8 cellular contexts compared by ENCODE assay signal in the genomic region with DNA sequence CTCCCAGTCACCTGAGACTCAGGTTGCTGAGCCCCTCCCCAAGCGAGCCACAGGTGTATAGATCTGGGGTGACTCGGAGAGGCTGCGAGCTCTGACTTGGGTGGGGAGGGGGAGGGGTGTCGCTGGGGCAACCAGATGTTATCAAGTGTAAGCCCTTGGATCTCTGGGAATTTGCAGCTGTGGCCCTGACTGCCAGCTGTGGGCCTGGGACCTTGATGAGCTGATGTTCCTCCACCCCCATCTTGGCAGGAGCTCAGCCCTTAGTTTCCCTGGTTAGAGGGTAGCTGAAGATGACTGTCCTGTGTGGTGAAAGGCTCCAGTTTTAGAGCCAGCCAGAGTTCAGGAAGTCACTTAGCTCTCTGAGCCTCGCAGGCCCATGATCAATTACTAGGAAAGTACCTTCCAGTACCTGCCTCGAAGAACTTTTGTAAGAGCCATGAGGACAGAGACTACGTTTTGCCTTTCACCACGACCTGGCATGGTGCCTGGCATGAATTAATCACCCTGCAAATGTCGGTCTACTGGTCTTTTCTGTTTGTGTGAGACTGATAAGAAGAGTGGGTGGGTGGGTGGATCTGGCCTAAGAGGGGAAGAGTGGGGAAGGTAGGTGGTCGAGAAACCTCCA. TPM values are rescaled to one million over a fixed set of nuclear protein-coding genes. Genes with fewer than 3 reads are reported as not detected.
DNase-seq lines count a peak whose midpoint lies in the region; ATAC-seq and TF ChIP-seq lines count a peak whose summit lies in the region.

No MANE protein-coding gene starts in this region.

- peak overlapping the region; percentile 95 for H3K9ac ChIP-seq in PC-3 (ENCODE audit: low read length)
- H3K9ac ChIP-seq in skeletal muscle satellite cell (ENCODE audit: low read depth, low read length) = no peak overlapping the region

- POLR2A ChIA-PET in PC-3 (lab: Charles Lee; ENCODE audit: unreplicated experiment) = no interaction called here

- CTCF ChIA-PET in PC-3 (lab: Charles Lee) = no interaction called here

- H3K4me3 ChIP-seq in PC-3 (ENCODE audit: low read length) (peak overlapping the region; percentile 64; the same call in 1 of the 2 replicates), skeletal muscle satellite cell (ENCODE audit: low read length) (no peak overlapping the region)

- H3K27me3 ChIP-seq in PC-3 (ENCODE audit: low read length) = no peaks in the 10 kb centered on the region
- H3K27me3 ChIP-seq in skeletal muscle satellite cell (ENCODE audit: control insufficient read depth, insufficient read depth, low read length) = no peaks in the 10 kb centered on the region

- TF ChIP-seq CTCF in PC-3 (conservative IDR thresholded peaks at IDR 0.05; ENCODE audit: low read depth, low read length) = no peak

- no TSS peak for BruUV-seq in PC-3 (replicated peaks; lab: Mats Ljungman, UMichigan)

- peaks cover 8% of the 10 kb centered on the region; the same call in 1 of the 2 replicates for H3K36me3 ChIP-seq in PC-3 (ENCODE audit: low read depth, low read length)
- no peaks in the 10 kb centered on the region for H3K36me3 ChIP-seq in skeletal muscle satellite cell (ENCODE audit: insufficient read depth, low read length)

- ATAC-seq in PC-3 = peak; percentile 18
- ATAC-seq in HG02678 (IDR thresholded peaks at IDR 0.05; ENCODE audit: unreplicated experiment) = no peak
- ATAC-seq in HG03139 (IDR thresholded peaks at IDR 0.05; ENCODE audit: unreplicated experiment) = no peak
- ATAC-seq in HG03432 (IDR thresholded peaks at IDR 0.05; ENCODE audit: unreplicated experiment) = no peak

- peaks cover 19% of the 10 kb centered on the region for H3F3A ChIP-seq in PC-3 (ENCODE audit: low read length, unreplicated experiment)

- H3K4me1 ChIP-seq in PC-3 (ENCODE audit: insufficient read depth, low read length) (peaks cover 60% of the 10 kb centered on the region), skeletal muscle satellite cell (ENCODE audit: control insufficient read depth, insufficient read depth, low read length) (peaks cover 24% of the 10 kb centered on the region)

- DNase-seq in DMS 273 (lab: John Stamatoyannopoulos, UW; ENCODE audit: unreplicated experiment) (peak; percentile 82), DMS 273 treated with DMSO at 0.1 percent for 48 hours (lab: John Stamatoyannopoulos, UW) (no peak), PC-3 (peak; percentile 95), erythroblast (lab: John Stamatoyannopoulos, UW) (peak; percentile 83 to 87)

- no peaks in the 10 kb centered on the region for H3K9me3 ChIP-seq in PC-3 (ENCODE audit: low read length)
- H3K9me3 ChIP-seq in skeletal muscle satellite cell (replicated peaks; ENCODE audit: low read length) = no peaks in the 10 kb centered on the region

- peaks cover 86% of the 10 kb centered on the region for H3K79me2 ChIP-seq in PC-3 (ENCODE audit: low read length)

- no peak overlapping the region for H2AFZ ChIP-seq in PC-3 (ENCODE audit: low read length)

- peak overlapping the region; percentile 97 for H3K4me2 ChIP-seq in PC-3 (ENCODE audit: low read length)
- peak overlapping the region; percentile 5 for H3K4me2 ChIP-seq in skeletal muscle satellite cell (ENCODE audit: low read length)

- no peaks in the 10 kb centered on the region for H4K20me1 ChIP-seq in PC-3 (ENCODE audit: low read length)

- peak overlapping the region; percentile 99 for H3K27ac ChIP-seq in PC-3 (ENCODE audit: low read length)

- peak; percentile 65 for TF ChIP-seq POLR2A in erythroblast (IDR thresholded peaks at IDR 0.05; ENCODE audit: low read length)

- H3K9me2 ChIP-seq in PC-3 (replicated peaks; ENCODE audit: low read length) = no peaks in the 10 kb centered on the region

- intact Hi-C loops in PC-3 (cut with micrococcal nuclease) = no loop called here

RNA-seq across cellular contexts. Expression of gene YARS1, which starts 55.8 kb away (rescaled TPM):
- 108 and 115 TPM in 2 replicates for total RNA-seq in PC-3 (2014; rRNA removed)
- 135 and 153 TPM in 2 replicates for total RNA-seq in skeletal muscle satellite cell (2012; rRNA removed)

RNA-seq across cellular contexts. Expression of gene S100PBP, which starts 56.1 kb away (rescaled TPM):
- total RNA-seq in PC-3 (2014; rRNA removed) = 13.2 and 13.8 TPM in 2 replicates
- 14.7 and 18.1 TPM in 2 replicates for total RNA-seq in skeletal muscle satellite cell (2012; rRNA removed)

RNA-seq across cellular contexts. Expression of gene SYNC, which starts 58.8 kb away (rescaled TPM):
- total RNA-seq in PC-3 (2014; rRNA removed) = 6.6 and 10.0 TPM in 2 replicates
- total RNA-seq in skeletal muscle satellite cell (2012; rRNA removed) = 7.4 and 22.9 TPM in 2 replicates
